1 cellular context compared by ENCODE assay signal in the genomic region with DNA sequence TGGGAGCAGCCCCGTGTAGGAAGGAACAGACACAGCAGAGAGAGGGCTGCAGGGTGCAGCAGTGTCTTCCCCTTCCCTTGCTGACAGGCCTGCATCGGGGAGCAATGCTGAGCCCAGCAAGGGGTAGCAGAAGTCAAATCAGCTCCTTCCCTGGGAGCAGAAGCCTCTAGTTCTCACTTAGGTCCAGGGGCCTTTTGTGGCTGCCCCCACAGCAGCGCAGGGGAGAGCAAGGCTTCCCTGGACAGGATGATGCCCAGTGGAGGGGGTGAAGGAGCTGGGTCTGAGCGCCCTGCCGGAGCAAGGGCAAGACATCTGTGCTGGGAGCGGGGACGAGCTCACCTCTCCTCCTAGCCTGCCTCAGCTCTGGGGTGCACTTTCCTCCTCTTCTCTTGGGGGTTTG.
TF ChIP-seq lines count a peak whose summit lies in the region.

No MANE protein-coding gene starts in this region.

TF ChIP-seq in GM23338, 12 proteins besides CTCF, POLR2A, EP300 and RAD21 (continued from another document):
- TF ChIP-seq, protein P1, sequence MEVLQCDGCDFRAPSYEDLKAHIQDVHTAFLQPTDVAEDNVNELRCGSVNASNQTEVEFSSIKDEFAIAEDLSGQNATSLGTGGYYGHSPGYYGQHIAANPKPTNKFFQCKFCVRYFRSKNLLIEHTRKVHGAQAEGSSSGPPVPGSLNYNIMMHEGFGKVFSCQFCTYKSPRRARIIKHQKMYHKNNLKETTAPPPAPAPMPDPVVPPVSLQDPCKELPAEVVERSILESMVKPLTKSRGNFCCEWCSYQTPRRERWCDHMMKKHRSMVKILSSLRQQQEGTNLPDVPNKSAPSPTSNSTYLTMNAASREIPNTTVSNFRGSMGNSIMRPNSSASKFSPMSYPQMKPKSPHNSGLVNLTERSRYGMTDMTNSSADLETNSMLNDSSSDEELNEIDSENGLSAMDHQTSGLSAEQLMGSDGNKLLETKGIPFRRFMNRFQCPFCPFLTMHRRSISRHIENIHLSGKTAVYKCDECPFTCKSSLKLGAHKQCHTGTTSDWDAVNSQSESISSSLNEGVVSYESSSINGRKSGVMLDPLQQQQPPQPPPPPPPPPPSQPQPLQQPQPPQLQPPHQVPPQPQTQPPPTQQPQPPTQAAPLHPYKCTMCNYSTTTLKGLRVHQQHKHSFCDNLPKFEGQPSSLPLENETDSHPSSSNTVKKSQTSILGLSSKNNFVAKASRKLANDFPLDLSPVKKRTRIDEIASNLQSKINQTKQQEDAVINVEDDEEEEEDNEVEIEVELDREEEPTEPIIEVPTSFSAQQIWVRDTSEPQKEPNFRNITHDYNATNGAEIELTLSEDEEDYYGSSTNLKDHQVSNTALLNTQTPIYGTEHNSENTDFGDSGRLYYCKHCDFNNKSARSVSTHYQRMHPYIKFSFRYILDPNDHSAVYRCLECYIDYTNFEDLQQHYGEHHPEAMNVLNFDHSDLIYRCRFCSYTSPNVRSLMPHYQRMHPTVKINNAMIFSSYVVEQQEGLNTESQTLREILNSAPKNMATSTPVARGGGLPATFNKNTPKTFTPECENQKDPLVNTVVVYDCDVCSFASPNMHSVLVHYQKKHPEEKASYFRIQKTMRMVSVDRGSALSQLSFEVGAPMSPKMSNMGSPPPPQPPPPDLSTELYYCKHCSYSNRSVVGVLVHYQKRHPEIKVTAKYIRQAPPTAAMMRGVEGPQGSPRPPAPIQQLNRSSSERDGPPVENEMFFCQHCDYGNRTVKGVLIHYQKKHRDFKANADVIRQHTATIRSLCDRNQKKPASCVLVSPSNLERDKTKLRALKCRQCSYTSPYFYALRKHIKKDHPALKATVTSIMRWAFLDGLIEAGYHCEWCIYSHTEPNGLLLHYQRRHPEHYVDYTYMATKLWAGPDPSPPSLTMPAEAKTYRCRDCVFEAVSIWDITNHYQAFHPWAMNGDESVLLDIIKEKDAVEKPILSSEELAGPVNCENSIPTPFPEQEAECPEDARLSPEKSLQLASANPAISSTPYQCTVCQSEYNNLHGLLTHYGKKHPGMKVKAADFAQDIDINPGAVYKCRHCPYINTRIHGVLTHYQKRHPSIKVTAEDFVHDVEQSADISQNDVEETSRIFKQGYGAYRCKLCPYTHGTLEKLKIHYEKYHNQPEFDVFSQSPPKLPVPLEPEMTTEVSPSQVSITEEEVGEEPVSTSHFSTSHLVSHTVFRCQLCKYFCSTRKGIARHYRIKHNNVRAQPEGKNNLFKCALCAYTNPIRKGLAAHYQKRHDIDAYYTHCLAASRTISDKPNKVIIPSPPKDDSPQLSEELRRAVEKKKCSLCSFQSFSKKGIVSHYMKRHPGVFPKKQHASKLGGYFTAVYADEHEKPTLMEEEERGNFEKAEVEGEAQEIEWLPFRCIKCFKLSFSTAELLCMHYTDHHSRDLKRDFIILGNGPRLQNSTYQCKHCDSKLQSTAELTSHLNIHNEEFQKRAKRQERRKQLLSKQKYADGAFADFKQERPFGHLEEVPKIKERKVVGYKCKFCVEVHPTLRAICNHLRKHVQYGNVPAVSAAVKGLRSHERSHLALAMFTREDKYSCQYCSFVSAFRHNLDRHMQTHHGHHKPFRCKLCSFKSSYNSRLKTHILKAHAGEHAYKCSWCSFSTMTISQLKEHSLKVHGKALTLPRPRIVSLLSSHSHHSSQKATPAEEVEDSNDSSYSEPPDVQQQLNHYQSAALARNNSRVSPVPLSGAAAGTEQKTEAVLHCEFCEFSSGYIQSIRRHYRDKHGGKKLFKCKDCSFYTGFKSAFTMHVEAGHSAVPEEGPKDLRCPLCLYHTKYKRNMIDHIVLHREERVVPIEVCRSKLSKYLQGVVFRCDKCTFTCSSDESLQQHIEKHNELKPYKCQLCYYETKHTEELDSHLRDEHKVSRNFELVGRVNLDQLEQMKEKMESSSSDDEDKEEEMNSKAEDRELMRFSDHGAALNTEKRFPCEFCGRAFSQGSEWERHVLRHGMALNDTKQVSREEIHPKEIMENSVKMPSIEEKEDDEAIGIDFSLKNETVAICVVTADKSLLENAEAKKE (CRISPR knock-in tag; IDR thresholded peaks at IDR 0.05), result no peak
- TF ChIP-seq STAT1 (IDR thresholded peaks at IDR 0.05; ENCODE audit: unreplicated experiment) (no peak), ETS1 (IDR thresholded peaks at IDR 0.05) (no peak)
- TF ChIP-seq, protein P2, sequence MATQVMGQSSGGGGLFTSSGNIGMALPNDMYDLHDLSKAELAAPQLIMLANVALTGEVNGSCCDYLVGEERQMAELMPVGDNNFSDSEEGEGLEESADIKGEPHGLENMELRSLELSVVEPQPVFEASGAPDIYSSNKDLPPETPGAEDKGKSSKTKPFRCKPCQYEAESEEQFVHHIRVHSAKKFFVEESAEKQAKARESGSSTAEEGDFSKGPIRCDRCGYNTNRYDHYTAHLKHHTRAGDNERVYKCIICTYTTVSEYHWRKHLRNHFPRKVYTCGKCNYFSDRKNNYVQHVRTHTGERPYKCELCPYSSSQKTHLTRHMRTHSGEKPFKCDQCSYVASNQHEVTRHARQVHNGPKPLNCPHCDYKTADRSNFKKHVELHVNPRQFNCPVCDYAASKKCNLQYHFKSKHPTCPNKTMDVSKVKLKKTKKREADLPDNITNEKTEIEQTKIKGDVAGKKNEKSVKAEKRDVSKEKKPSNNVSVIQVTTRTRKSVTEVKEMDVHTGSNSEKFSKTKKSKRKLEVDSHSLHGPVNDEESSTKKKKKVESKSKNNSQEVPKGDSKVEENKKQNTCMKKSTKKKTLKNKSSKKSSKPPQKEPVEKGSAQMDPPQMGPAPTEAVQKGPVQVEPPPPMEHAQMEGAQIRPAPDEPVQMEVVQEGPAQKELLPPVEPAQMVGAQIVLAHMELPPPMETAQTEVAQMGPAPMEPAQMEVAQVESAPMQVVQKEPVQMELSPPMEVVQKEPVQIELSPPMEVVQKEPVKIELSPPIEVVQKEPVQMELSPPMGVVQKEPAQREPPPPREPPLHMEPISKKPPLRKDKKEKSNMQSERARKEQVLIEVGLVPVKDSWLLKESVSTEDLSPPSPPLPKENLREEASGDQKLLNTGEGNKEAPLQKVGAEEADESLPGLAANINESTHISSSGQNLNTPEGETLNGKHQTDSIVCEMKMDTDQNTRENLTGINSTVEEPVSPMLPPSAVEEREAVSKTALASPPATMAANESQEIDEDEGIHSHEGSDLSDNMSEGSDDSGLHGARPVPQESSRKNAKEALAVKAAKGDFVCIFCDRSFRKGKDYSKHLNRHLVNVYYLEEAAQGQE (IDR thresholded peaks at IDR 0.05; ENCODE audit: unreplicated experiment), result no peak
